Comparison of ENCODE assay signal across 1 cellular context in the genomic region with DNA sequence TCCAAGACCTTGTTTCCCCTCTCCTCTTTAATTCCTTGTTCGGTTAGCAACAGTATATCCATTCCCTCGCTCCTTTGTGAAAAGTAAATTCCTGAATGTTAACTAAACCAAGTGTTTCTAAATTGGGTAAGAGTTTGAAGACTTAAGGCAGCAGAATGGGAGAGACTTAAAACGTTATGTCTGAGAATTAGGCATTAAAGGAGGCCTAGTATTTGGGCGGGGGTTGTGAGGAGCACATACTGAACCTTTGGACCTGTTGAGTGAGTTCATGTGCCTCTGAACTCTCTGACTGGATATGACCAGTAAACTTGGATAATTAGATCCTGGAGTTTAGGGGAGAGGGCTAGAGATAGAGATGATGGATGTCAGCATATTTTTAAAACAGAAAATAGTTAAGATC.
A peak's percentile ranks its signal among the peaks of the same experiment; 100 is the strongest.
TF ChIP-seq lines count a peak whose summit lies in the region.

No MANE protein-coding gene starts in this region.

TF ChIP-seq in HepG2, 621 proteins besides CTCF, POLR2A, EP300 and RAD21 (continued from another document and continues in another):
- TF ChIP-seq, protein P1, sequence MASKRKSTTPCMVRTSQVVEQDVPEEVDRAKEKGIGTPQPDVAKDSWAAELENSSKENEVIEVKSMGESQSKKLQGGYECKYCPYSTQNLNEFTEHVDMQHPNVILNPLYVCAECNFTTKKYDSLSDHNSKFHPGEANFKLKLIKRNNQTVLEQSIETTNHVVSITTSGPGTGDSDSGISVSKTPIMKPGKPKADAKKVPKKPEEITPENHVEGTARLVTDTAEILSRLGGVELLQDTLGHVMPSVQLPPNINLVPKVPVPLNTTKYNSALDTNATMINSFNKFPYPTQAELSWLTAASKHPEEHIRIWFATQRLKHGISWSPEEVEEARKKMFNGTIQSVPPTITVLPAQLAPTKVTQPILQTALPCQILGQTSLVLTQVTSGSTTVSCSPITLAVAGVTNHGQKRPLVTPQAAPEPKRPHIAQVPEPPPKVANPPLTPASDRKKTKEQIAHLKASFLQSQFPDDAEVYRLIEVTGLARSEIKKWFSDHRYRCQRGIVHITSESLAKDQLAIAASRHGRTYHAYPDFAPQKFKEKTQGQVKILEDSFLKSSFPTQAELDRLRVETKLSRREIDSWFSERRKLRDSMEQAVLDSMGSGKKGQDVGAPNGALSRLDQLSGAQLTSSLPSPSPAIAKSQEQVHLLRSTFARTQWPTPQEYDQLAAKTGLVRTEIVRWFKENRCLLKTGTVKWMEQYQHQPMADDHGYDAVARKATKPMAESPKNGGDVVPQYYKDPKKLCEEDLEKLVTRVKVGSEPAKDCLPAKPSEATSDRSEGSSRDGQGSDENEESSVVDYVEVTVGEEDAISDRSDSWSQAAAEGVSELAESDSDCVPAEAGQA (IDR thresholded peaks at IDR 0.05; ENCODE audit: low read depth): no peak
- TF ChIP-seq, protein P1 (CRISPR knock-in tag; IDR thresholded peaks at IDR 0.05; ENCODE audit: borderline replicate concordance): no peak
- TF ChIP-seq ZNF709 (CRISPR knock-in tag; IDR thresholded peaks at IDR 0.05): no peak
- no peak for TF ChIP-seq NCOA2 (CRISPR knock-in tag; IDR thresholded peaks at IDR 0.05)
- TF ChIP-seq, protein P2, sequence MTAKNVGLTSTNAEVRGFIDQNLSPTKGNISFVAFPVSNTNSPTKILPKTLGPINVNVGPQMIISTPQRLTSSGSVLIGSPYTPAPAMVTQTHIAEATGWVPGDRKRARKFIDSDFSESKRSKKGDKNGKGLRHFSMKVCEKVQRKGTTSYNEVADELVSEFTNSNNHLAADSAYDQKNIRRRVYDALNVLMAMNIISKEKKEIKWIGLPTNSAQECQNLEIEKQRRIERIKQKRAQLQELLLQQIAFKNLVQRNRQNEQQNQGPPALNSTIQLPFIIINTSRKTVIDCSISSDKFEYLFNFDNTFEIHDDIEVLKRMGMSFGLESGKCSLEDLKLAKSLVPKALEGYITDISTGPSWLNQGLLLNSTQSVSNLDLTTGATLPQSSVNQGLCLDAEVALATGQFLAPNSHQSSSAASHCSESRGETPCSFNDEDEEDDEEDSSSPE (CRISPR knock-in tag; IDR thresholded peaks at IDR 0.05): no peak
- TF ChIP-seq ZBTB1 (CRISPR knock-in tag; IDR thresholded peaks at IDR 0.05; ENCODE audit: borderline replicate concordance): no peak
- peak; percentile 36; the same call in 1 of the 2 replicates for TF ChIP-seq MED1 (CRISPR knock-in tag; IDR thresholded peaks at IDR 0.05)
- TF ChIP-seq POLR2AphosphoS5 (IDR thresholded peaks at IDR 0.05; ENCODE audit: low read depth, low read length): peak; percentile 32
- TF ChIP-seq NR2F6 (IDR thresholded peaks at IDR 0.05): no peak
- TF ChIP-seq NR2F6 (CRISPR knock-in tag; IDR thresholded peaks at IDR 0.05): peak; percentile 15; the same call in 1 of the 2 replicates
- TF ChIP-seq, protein P3, sequence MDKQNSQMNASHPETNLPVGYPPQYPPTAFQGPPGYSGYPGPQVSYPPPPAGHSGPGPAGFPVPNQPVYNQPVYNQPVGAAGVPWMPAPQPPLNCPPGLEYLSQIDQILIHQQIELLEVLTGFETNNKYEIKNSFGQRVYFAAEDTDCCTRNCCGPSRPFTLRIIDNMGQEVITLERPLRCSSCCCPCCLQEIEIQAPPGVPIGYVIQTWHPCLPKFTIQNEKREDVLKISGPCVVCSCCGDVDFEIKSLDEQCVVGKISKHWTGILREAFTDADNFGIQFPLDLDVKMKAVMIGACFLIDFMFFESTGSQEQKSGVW (CRISPR knock-in tag; IDR thresholded peaks at IDR 0.05; ENCODE audit: borderline replicate concordance): no peak
- TF ChIP-seq, protein P4, sequence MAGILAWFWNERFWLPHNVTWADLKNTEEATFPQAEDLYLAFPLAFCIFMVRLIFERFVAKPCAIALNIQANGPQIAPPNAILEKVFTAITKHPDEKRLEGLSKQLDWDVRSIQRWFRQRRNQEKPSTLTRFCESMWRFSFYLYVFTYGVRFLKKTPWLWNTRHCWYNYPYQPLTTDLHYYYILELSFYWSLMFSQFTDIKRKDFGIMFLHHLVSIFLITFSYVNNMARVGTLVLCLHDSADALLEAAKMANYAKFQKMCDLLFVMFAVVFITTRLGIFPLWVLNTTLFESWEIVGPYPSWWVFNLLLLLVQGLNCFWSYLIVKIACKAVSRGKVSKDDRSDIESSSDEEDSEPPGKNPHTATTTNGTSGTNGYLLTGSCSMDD (CRISPR knock-in tag; IDR thresholded peaks at IDR 0.05): no peak
- TF ChIP-seq SP2 (CRISPR knock-in tag; IDR thresholded peaks at IDR 0.05): no peak
- peak; percentile 55 for TF ChIP-seq ZFY (CRISPR knock-in tag; IDR thresholded peaks at IDR 0.05)
- no peak for TF ChIP-seq MYNN (CRISPR knock-in tag; IDR thresholded peaks at IDR 0.05; ENCODE audit: low read depth)
- TF ChIP-seq, protein P5, sequence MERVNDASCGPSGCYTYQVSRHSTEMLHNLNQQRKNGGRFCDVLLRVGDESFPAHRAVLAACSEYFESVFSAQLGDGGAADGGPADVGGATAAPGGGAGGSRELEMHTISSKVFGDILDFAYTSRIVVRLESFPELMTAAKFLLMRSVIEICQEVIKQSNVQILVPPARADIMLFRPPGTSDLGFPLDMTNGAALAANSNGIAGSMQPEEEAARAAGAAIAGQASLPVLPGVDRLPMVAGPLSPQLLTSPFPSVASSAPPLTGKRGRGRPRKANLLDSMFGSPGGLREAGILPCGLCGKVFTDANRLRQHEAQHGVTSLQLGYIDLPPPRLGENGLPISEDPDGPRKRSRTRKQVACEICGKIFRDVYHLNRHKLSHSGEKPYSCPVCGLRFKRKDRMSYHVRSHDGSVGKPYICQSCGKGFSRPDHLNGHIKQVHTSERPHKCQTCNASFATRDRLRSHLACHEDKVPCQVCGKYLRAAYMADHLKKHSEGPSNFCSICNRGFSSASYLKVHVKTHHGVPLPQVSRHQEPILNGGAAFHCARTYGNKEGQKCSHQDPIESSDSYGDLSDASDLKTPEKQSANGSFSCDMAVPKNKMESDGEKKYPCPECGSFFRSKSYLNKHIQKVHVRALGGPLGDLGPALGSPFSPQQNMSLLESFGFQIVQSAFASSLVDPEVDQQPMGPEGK (CRISPR knock-in tag; IDR thresholded peaks at IDR 0.05): 0 out of 2 replicates have a peak, but pooled peaks have one; percentile 33
- TF ChIP-seq GATAD1 (CRISPR knock-in tag; IDR thresholded peaks at IDR 0.05): no peak
- 0 out of 4 replicates have a peak, but pooled peaks of 1 of the 2 experiments have one; percentile 16 for TF ChIP-seq KLF16 (CRISPR knock-in tag; IDR thresholded peaks at IDR 0.05)
- TF ChIP-seq, protein P6, sequence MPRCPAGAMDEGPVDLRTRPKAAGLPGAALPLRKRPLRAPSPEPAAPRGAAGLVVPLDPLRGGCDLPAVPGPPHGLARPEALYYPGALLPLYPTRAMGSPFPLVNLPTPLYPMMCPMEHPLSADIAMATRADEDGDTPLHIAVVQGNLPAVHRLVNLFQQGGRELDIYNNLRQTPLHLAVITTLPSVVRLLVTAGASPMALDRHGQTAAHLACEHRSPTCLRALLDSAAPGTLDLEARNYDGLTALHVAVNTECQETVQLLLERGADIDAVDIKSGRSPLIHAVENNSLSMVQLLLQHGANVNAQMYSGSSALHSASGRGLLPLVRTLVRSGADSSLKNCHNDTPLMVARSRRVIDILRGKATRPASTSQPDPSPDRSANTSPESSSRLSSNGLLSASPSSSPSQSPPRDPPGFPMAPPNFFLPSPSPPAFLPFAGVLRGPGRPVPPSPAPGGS (CRISPR knock-in tag; IDR thresholded peaks at IDR 0.05): no peak
- TF ChIP-seq ZNF570 (CRISPR knock-in tag; IDR thresholded peaks at IDR 0.05; ENCODE audit: borderline replicate concordance): no peak
- TF ChIP-seq, protein P7, sequence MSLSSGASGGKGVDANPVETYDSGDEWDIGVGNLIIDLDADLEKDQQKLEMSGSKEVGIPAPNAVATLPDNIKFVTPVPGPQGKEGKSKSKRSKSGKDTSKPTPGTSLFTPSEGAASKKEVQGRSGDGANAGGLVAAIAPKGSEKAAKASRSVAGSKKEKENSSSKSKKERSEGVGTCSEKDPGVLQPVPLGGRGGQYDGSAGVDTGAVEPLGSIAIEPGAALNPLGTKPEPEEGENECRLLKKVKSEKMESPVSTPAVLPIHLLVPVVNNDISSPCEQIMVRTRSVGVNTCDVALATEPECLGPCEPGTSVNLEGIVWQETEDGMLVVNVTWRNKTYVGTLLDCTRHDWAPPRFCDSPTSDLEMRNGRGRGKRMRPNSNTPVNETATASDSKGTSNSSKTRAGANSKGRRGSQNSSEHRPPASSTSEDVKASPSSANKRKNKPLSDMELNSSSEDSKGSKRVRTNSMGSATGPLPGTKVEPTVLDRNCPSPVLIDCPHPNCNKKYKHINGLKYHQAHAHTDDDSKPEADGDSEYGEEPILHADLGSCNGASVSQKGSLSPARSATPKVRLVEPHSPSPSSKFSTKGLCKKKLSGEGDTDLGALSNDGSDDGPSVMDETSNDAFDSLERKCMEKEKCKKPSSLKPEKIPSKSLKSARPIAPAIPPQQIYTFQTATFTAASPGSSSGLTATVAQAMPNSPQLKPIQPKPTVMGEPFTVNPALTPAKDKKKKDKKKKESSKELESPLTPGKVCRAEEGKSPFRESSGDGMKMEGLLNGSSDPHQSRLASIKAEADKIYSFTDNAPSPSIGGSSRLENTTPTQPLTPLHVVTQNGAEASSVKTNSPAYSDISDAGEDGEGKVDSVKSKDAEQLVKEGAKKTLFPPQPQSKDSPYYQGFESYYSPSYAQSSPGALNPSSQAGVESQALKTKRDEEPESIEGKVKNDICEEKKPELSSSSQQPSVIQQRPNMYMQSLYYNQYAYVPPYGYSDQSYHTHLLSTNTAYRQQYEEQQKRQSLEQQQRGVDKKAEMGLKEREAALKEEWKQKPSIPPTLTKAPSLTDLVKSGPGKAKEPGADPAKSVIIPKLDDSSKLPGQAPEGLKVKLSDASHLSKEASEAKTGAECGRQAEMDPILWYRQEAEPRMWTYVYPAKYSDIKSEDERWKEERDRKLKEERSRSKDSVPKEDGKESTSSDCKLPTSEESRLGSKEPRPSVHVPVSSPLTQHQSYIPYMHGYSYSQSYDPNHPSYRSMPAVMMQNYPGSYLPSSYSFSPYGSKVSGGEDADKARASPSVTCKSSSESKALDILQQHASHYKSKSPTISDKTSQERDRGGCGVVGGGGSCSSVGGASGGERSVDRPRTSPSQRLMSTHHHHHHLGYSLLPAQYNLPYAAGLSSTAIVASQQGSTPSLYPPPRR (CRISPR knock-in tag; IDR thresholded peaks at IDR 0.05; ENCODE audit: borderline replicate concordance): no peak
- TF ChIP-seq, protein P8, sequence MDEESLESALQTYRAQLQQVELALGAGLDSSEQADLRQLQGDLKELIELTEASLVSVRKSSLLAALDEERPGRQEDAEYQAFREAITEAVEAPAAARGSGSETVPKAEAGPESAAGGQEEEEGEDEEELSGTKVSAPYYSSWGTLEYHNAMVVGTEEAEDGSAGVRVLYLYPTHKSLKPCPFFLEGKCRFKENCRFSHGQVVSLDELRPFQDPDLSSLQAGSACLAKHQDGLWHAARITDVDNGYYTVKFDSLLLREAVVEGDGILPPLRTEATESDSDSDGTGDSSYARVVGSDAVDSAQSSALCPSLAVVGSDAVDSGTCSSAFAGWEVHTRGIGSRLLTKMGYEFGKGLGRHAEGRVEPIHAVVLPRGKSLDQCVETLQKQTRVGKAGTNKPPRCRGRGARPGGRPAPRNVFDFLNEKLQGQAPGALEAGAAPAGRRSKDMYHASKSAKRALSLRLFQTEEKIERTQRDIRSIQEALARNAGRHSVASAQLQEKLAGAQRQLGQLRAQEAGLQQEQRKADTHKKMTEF (CRISPR knock-in tag; IDR thresholded peaks at IDR 0.05): no peak
- TF ChIP-seq ZFP36L1 (CRISPR knock-in tag; IDR thresholded peaks at IDR 0.05): no peak
- no peak for TF ChIP-seq ZNF605 (CRISPR knock-in tag; IDR thresholded peaks at IDR 0.05)
- TF ChIP-seq ZNF282 (IDR thresholded peaks at IDR 0.05; ENCODE audit: partially characterized antibody): no peak
- TF ChIP-seq TGIF2 (CRISPR knock-in tag; IDR thresholded peaks at IDR 0.05): no peak
- TF ChIP-seq, protein P9, sequence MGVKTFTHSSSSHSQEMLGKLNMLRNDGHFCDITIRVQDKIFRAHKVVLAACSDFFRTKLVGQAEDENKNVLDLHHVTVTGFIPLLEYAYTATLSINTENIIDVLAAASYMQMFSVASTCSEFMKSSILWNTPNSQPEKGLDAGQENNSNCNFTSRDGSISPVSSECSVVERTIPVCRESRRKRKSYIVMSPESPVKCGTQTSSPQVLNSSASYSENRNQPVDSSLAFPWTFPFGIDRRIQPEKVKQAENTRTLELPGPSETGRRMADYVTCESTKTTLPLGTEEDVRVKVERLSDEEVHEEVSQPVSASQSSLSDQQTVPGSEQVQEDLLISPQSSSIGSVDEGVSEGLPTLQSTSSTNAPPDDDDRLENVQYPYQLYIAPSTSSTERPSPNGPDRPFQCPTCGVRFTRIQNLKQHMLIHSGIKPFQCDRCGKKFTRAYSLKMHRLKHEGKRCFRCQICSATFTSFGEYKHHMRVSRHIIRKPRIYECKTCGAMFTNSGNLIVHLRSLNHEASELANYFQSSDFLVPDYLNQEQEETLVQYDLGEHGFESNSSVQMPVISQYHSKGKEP (CRISPR knock-in tag; IDR thresholded peaks at IDR 0.05): no peak
- 0 out of 2 replicates have a peak, but pooled peaks have one; percentile 22 for TF ChIP-seq HDAC2 (CRISPR knock-in tag; IDR thresholded peaks at IDR 0.05)
- no peak; the same call in 1 of the 2 replicates for TF ChIP-seq ZNF124 (CRISPR knock-in tag; IDR thresholded peaks at IDR 0.05)
- no peak; the same call in 1 of the 2 replicates for TF ChIP-seq BCL6 (CRISPR knock-in tag; IDR thresholded peaks at IDR 0.05)
- peak; percentile 85 for TF ChIP-seq HNF4G (IDR thresholded peaks at IDR 0.05; ENCODE audit: borderline replicate concordance, low read depth, low read length)
- TF ChIP-seq HNF4G (CRISPR knock-in tag; IDR thresholded peaks at IDR 0.05; ENCODE audit: borderline replicate concordance, low read depth): no peak
- no peak for TF ChIP-seq ZNF326 (CRISPR knock-in tag; IDR thresholded peaks at IDR 0.05; ENCODE audit: borderline replicate concordance)
- TF ChIP-seq ZFP41 (CRISPR knock-in tag; IDR thresholded peaks at IDR 0.05; ENCODE audit: borderline replicate concordance): no peak
